ENCODE assay signal across 19 cellular contexts in the genomic region with DNA sequence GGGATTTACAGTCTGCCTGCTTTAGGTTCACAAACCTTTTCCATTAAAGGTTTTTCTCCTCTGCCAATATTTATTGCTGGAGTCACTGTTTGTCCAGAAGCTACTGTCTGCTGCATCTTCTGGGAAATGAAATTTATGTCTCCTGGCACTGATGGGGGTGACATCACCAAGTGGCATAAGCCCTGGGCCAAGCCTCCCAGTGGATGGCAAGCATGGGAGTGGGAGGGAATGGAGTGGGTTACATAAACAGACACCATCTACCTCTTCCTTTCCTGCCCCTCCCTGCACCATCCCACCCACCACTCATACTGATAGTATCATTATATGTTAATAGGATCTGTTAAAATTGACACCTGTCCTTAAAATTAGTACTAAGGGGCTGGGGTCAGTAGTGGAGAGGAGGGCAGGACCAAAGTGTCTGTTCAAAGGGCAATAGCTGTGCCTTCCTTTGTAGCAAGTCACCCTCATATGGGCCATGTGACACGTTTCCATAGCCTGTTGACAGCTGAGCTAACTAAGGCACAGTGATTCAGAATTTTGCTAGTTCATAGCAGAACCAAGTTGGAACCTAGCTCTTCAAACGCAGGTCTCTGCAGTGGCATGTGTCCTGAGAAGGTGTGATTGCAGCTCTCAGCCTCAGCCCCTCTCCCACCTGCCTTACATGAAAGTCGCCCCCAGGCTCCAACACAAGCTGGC.
DNase-seq lines count a peak whose midpoint lies in the region; ATAC-seq and TF ChIP-seq lines count a peak whose summit lies in the region.
"Had no signal": no experiment of that assay in that cellular context is flagged by ENCODE, and none has a peak within 500 bp of the region (broad histone marks: within the 10 kb centered on the region; RNA-seq: fewer than 3 reads in every experiment).

No MANE protein-coding gene starts in this region.

- no peaks in the 10 kb centered on the region for H3K9me3 ChIP-seq in gastrocnemius medialis
- no peaks in the 10 kb centered on the region for H3K9me3 ChIP-seq in mesenchymal stem cell (ENCODE audit: control insufficient read depth, low read length)
- H3K9me3 ChIP-seq: BLaER1 had no signal

- intact Hi-C loops in gastrocnemius medialis (cut with DNase I; ENCODE audit: low total_unique reads): no loop called here

- no peak overlapping the region for H3K9ac ChIP-seq in mesenchymal stem cell (ENCODE audit: low read length)
- H3K9ac ChIP-seq: BLaER1 had no signal

- peak; percentile 78 to 87 for ATAC-seq in gastrocnemius medialis
- ATAC-seq in HG02852 (IDR thresholded peaks at IDR 0.05; ENCODE audit: unreplicated experiment): no peak
- no peak for ATAC-seq in activated naive CD4-positive, alpha-beta T cell treated with anti-CD3 and anti-CD28 coated beads, Interleukin-2, amount 50 U/mL, for 72 hours
- ATAC-seq: CD8-positive, alpha-beta T cell; PC-3 had no signal

- no peaks in the 10 kb centered on the region for H3K36me3 Mint-ChIP-seq in activated naive CD4-positive, alpha-beta T cell treated with anti-CD3 and anti-CD28 coated beads, Interleukin-2, amount 50 U/mL, for 72 hours
- H3K36me3 Mint-ChIP-seq: CD8-positive, alpha-beta T cell had no signal

- H3K23ac ChIP-seq in mesenchymal stem cell (ENCODE audit: low read length in 2 of 2): no peak overlapping the region

- 66% methylated on average over 3 of the region's 3 CpGs for WGBS in mesenchymal stem cell

- H3K79me1 ChIP-seq in mesenchymal stem cell (replicated peaks; ENCODE audit: low read length, poor library complexity, severe bottlenecking): no peaks in the 10 kb centered on the region

- H2BK5ac ChIP-seq in mesenchymal stem cell (ENCODE audit: low read depth, low read length, poor library complexity, severe bottlenecking): no peak overlapping the region

- H2BK120ac ChIP-seq in mesenchymal stem cell (ENCODE audit: low read depth, low read length): no peak overlapping the region

- peak; percentile 9 for DNase-seq in NCI-H2029 (lab: John Stamatoyannopoulos, UW)
- no peak for DNase-seq in NCI-H2029 treated with DMSO at 0.1 percent for 48 hours (lab: John Stamatoyannopoulos, UW)
- peak; percentile 21 for DNase-seq in ELF-1 (ENCODE audit: low read depth, low spot score)
- peak; percentile 16 for DNase-seq in cerebellum (ENCODE audit: low spot score)
- DNase-seq in gastrocnemius medialis: peak in 1 of 2 donors; percentile 19
- no peak for DNase-seq in activated naive CD4-positive, alpha-beta T cell treated with anti-CD3 and anti-CD28 coated beads, Interleukin-2, amount 50 U/mL, for 72 hours (ENCODE audit: low spot score in 2 of 2)
- DNase-seq in mesenchymal stem cell: no peak
- DNase-seq: CD8-positive, alpha-beta T cell; GOT3; KG1; NCI-H1092; NCI-H146; NCI-H2107; NCI-H226; NCI-H748 treated with DMSO at 0.1 percent for 48 hours; PC-3 had no signal

- H2AFZ ChIP-seq in mesenchymal stem cell (ENCODE audit: low read depth, low read length): no peak overlapping the region

- H2BK15ac ChIP-seq in mesenchymal stem cell (ENCODE audit: low read depth, poor library complexity, severe bottlenecking): no peak overlapping the region

- no peak overlapping the region for H3K4ac ChIP-seq in mesenchymal stem cell (ENCODE audit: low read depth in 1 of 2, low read length in 2 of 2)

- H3K27ac Mint-ChIP-seq in activated naive CD4-positive, alpha-beta T cell treated with anti-CD3 and anti-CD28 coated beads, Interleukin-2, amount 50 U/mL, for 72 hours: no peak overlapping the region
- H3K27ac Mint-ChIP-seq: CD8-positive, alpha-beta T cell had no signal

- H3K27me3 ChIP-seq in gastrocnemius medialis (no peaks in the 10 kb centered on the region), mesenchymal stem cell (ENCODE audit: control insufficient read depth in 1 of 2, insufficient read depth in 1 of 2, low read length in 2 of 2) (peaks cover 46 to 49% of the 10 kb centered on the region in 2 experiments)
- H3K27me3 ChIP-seq: BLaER1 had no signal

- no peak overlapping the region for H3K4me2 ChIP-seq in mesenchymal stem cell (ENCODE audit: low read length, poor library complexity, severe bottlenecking)
- H3K4me2 ChIP-seq: BLaER1 had no signal

- no peak overlapping the region for H2BK12ac ChIP-seq in mesenchymal stem cell (ENCODE audit: low read length in 2 of 2)

- no peak for TF ChIP-seq POLR2A in gastrocnemius medialis (IDR thresholded peaks at IDR 0.05)

- no peak overlapping the region for H3K14ac ChIP-seq in mesenchymal stem cell (ENCODE audit: low read length in 2 of 2)

- in situ Hi-C loops in gastrocnemius medialis (cut with MboI; ENCODE audit: low sequenced_read_pairs in 4 of 4): no loop called here

- no peaks in the 10 kb centered on the region for H3K4me1 ChIP-seq in gastrocnemius medialis
- H3K4me1 ChIP-seq in mesenchymal stem cell (ENCODE audit: control insufficient read depth, insufficient read depth, low read depth, low read length): no peaks in the 10 kb centered on the region
- H3K4me1 ChIP-seq: BLaER1 had no signal

- TF ChIP-seq CTCF in gastrocnemius medialis (IDR thresholded peaks at IDR 0.05 in 4 of 5, conservative IDR thresholded peaks at IDR 0.05 in 1 of 5): no peak

- no peak overlapping the region for H4K8ac ChIP-seq in mesenchymal stem cell (ENCODE audit: low read length)

- no peak overlapping the region for H4K91ac ChIP-seq in mesenchymal stem cell (ENCODE audit: low read length)

- H3K4me3 ChIP-seq in gastrocnemius medialis: no peak overlapping the region
- H3K4me3 ChIP-seq in mesenchymal stem cell (ENCODE audit: insufficient read depth in 1 of 2, low read depth in 1 of 2, low read length in 2 of 2): no peak overlapping the region
- H3K4me3 ChIP-seq: BLaER1 had no signal

- peak overlapping the region in 2 of 4 donors; percentile 22 to 65 for H3K27ac ChIP-seq in gastrocnemius medialis
- H3K27ac ChIP-seq in mesenchymal stem cell (ENCODE audit: low read length, poor library complexity, severe bottlenecking): no peak overlapping the region
- H3K27ac ChIP-seq: BLaER1, RWPE1 had no signal

- no peaks in the 10 kb centered on the region for H3K36me3 ChIP-seq in gastrocnemius medialis
- no peaks in the 10 kb centered on the region for H3K36me3 ChIP-seq in mesenchymal stem cell (ENCODE audit: control insufficient read depth in 1 of 2, insufficient read depth in 2 of 2, low read depth in 1 of 2, low read length in 2 of 2)
- H3K36me3 ChIP-seq: BLaER1 had no signal

- H3K9me3 Mint-ChIP-seq in activated naive CD4-positive, alpha-beta T cell treated with anti-CD3 and anti-CD28 coated beads, Interleukin-2, amount 50 U/mL, for 72 hours: no peaks in the 10 kb centered on the region
- H3K9me3 Mint-ChIP-seq: CD8-positive, alpha-beta T cell had no signal

- no peak overlapping the region for H3K18ac ChIP-seq in mesenchymal stem cell (ENCODE audit: low read depth in 1 of 2, low read length in 2 of 2)

- no peak overlapping the region for H2AK5ac ChIP-seq in mesenchymal stem cell (ENCODE audit: low read length, severe bottlenecking)

Comparison
In these comparisons a context has a peak if more than half of its experiments do, and no peak if none do; other contexts are left out.
1. DNase-seq: peak in NCI-H2029 (single experiment), ELF-1 (single experiment) and cerebellum (single experiment); none in NCI-H2029 treated with DMSO at 0.1 percent for 48 hours (single experiment), activated naive CD4-positive, alpha-beta T cell treated with anti-CD3 and anti-CD28 coated beads, Interleukin-2, amount 50 U/mL, for 72 hours (0 of 2) and mesenchymal stem cell (single experiment).
2. ATAC-seq: peak in gastrocnemius medialis (2 of 2); none in HG02852 (single experiment) and activated naive CD4-positive, alpha-beta T cell treated with anti-CD3 and anti-CD28 coated beads, Interleukin-2, amount 50 U/mL, for 72 hours (0 of 2).